8 cellular contexts compared by ENCODE assay signal in the genomic region with DNA sequence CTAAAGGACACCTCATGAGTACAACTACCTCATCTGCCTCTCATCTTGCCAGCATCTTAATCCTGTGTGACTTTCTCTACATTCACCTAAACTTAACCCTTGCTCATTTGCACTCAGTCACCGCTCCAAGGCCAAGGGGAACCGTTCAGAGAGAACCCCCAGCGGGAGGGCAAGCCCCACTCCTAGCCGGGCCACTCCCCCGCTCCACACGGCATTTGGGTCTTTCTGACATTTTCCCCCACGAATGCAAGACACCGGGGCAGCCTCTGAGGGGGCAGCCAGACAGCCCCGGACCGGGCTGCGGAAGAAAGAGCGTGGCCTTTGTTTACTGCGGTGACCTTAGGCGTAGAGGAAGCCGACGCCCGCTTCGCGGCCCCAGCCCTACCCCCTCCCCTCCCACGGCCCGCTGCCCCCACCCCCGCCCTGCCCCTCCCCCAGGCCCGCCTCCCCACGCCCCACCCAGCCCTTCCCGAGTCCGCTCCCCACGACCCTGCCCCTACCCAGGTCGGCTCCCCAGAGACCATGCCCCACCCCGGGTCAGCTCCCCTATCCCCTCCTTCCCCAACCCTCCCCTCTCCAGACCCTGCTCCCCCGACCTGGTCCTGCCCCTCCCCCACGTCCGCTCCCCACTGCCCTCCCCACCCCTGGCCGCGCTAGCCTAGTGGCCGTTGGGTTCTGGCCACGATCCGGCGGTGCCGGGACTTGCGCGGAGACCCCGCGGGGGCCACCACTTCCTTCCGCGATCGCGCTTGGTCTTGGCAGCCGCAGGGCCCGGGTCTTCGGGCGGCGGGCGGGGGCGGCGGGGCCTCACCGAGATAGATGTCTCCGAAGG. TPM values are rescaled to one million over a fixed set of nuclear protein-coding genes. Genes with fewer than 3 reads are reported as not detected.
DNase-seq lines count a peak whose midpoint lies in the region; ATAC-seq and TF ChIP-seq lines count a peak whose summit lies in the region.

No MANE protein-coding gene starts in this region.

- H3K9ac ChIP-seq in ES-I3 (ENCODE audit: low read depth, low read length) (peak overlapping the region; percentile 88), stomach smooth muscle (ENCODE audit: low read length in 2 of 2) (peak overlapping the region; percentile 62 to 84)

- H3K36me3 ChIP-seq in ES-I3 (ENCODE audit: insufficient read depth, low read length) (peaks cover 10% of the 10 kb centered on the region; the same call in 1 of the 2 replicates), WERI-Rb-1 (peaks cover 48% of the 10 kb centered on the region), lower lobe of right lung (peaks cover 43% of the 10 kb centered on the region), stomach smooth muscle (ENCODE audit: control insufficient read depth in 2 of 2, insufficient read depth in 2 of 2, low read length in 2 of 2) (peaks cover 6 to 16% of the 10 kb centered on the region in 2 donors)

- peak; percentile 12 for ATAC-seq in HG03135 (IDR thresholded peaks at IDR 0.05; ENCODE audit: unreplicated experiment)
- peak; percentile 52 to 59 for ATAC-seq in lower lobe of right lung
- ATAC-seq in GM19452 (IDR thresholded peaks at IDR 0.05; ENCODE audit: unreplicated experiment) = no peak
- no peak for ATAC-seq in GM19455 (IDR thresholded peaks at IDR 0.05; ENCODE audit: unreplicated experiment)

- peaks cover 28% of the 10 kb centered on the region; the same call in 1 of the 2 replicates for H3K4me1 ChIP-seq in ES-I3 (ENCODE audit: insufficient read depth, low read length)
- peaks cover 59% of the 10 kb centered on the region for H3K4me1 ChIP-seq in lower lobe of right lung
- H3K4me1 ChIP-seq in stomach smooth muscle (ENCODE audit: control insufficient read depth, insufficient read depth, low read length) = peaks cover 61% of the 10 kb centered on the region

- peak overlapping the region; percentile 79 for H3K4me3 ChIP-seq in WERI-Rb-1 (ENCODE audit: low read depth, low read length)
- H3K4me3 ChIP-seq in coronary artery = peak overlapping the region; percentile 100
- peak overlapping the region; percentile 92 for H3K4me3 ChIP-seq in lower lobe of right lung
- peak overlapping the region; percentile 86 to 89 for H3K4me3 ChIP-seq in stomach smooth muscle (ENCODE audit: low read length in 2 of 2)

- peak overlapping the region; percentile 99 for H3K27ac ChIP-seq in WERI-Rb-1
- peak overlapping the region; percentile 98 to 100 for H3K27ac ChIP-seq in coronary artery
- peak overlapping the region; percentile 99 for H3K27ac ChIP-seq in lower lobe of right lung
- H3K27ac ChIP-seq in stomach smooth muscle (ENCODE audit: low read length) = peak overlapping the region; percentile 91

- H3K27me3 ChIP-seq in WERI-Rb-1 (ENCODE audit: insufficient read depth, low read depth, severe bottlenecking) (no peaks in the 10 kb centered on the region), lower lobe of right lung (ENCODE audit: low read depth) (no peaks in the 10 kb centered on the region), stomach smooth muscle (ENCODE audit: control insufficient read depth in 1 of 2, insufficient read depth in 2 of 2, low read length in 2 of 2) (no peaks in the 10 kb centered on the region)

- DNase-seq in WERI-Rb-1 (peak; percentile 60), coronary artery (ENCODE audit: low spot score) (no peak), lower lobe of right lung (peak; percentile 73)

- TF ChIP-seq CTCF in WERI-Rb-1 (IDR thresholded peaks at IDR 0.05; ENCODE audit: low read depth, low read length) (no peak), coronary artery (IDR thresholded peaks at IDR 0.05) (no peak), lower lobe of right lung (IDR thresholded peaks at IDR 0.05) (no peak)

- H3K9me3 ChIP-seq in ES-I3 (ENCODE audit: control insufficient read depth, insufficient read depth, low read length) (no peaks in the 10 kb centered on the region), WERI-Rb-1 (ENCODE audit: severe bottlenecking) (no peaks in the 10 kb centered on the region), lower lobe of right lung (no peaks in the 10 kb centered on the region), stomach smooth muscle (ENCODE audit: control insufficient read depth in 2 of 2, low read length in 2 of 2) (no peaks in the 10 kb centered on the region)

- intact Hi-C loops in lower lobe of right lung (cut with DNase I) = no loop called here

RNA-seq across cellular contexts. Expression of gene CSNK1D, which starts 0.8 kb away (rescaled TPM):
- 146 TPM for total RNA-seq in lower lobe of right lung

RNA-seq across cellular contexts. Expression of gene SLC16A3, which starts 43.9 kb away (rescaled TPM):
- total RNA-seq in lower lobe of right lung = 81.9 TPM

RNA-seq across cellular contexts. Expression of gene CD7, which starts 44.7 kb away (rescaled TPM):
- 7.1 TPM for total RNA-seq in lower lobe of right lung

Comparison
In these comparisons a context has a peak if more than half of its experiments do, and no peak if none do; other contexts are left out.
1. ATAC-seq: peak in HG03135 (single experiment) and lower lobe of right lung (2 of 2); none in GM19452 (single experiment) and GM19455 (single experiment).
2. Peak in every context shown above with its lines, with median percentiles within 50 percentile points of each other: H3K27ac ChIP-seq and H3K4me3 ChIP-seq.